ENCODE assay signal across 2 cellular contexts in the genomic region with DNA sequence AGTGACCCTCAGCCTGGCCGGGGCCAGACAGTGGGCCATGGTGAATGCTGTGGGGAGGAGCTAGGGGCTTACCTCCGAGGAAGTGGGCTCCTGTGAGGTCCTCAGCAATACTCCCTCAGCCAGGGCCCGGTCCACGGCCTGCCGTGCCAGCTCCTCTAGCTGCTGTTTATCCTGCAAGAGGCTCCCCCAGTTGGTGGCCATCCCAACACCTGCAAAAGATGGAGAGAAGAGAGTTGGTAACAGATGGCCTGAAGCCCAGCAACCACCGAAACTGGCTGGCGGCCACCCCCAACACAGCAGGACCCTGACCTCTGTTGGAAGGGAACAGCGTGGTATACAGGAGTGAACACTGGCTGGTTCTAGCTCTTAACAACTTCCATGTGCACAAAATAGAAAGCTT.
TF ChIP-seq lines count a peak whose summit lies in the region.

No MANE protein-coding gene starts in this region.

TF ChIP-seq in GM12878, 131 proteins besides CTCF, POLR2A, EP300 and RAD21:
- no peak for TF ChIP-seq SREBF1 (IDR thresholded peaks at IDR 0.05; ENCODE audit: low read length)
- no peak for TF ChIP-seq DPF2 (IDR thresholded peaks at IDR 0.05)
- TF ChIP-seq JUNB (IDR thresholded peaks at IDR 0.05), result no peak
- no peak for TF ChIP-seq HDAC2 (IDR thresholded peaks at IDR 0.05)
- no peak for TF ChIP-seq TCF3 (IDR thresholded peaks at IDR 0.05; ENCODE audit: borderline replicate concordance, insufficient read depth, low read depth, low read length)
- TF ChIP-seq NR2F1 (conservative IDR thresholded peaks at IDR 0.05), result no peak
- TF ChIP-seq TCF7 (IDR thresholded peaks at IDR 0.05; ENCODE audit: borderline replicate concordance), result no peak
- no peak for TF ChIP-seq SIN3A (IDR thresholded peaks at IDR 0.05; ENCODE audit: low read depth, low read length)
- TF ChIP-seq IKZF2 (IDR thresholded peaks at IDR 0.05), result no peak
- no peak for TF ChIP-seq KLF5 (IDR thresholded peaks at IDR 0.05; ENCODE audit: partially characterized antibody)
- TF ChIP-seq MEF2B (IDR thresholded peaks at IDR 0.05; ENCODE audit: partially characterized antibody, poor library complexity, severe bottlenecking), result no peak
- no peak for TF ChIP-seq POU2F2 (IDR thresholded peaks at IDR 0.05; ENCODE audit: borderline replicate concordance, low read depth, low read length)
- no peak for TF ChIP-seq CBFB (IDR thresholded peaks at IDR 0.05; ENCODE audit: low read depth)

TF ChIP-seq in liver, 16 proteins besides CTCF, POLR2A, EP300 and RAD21:
- TF ChIP-seq FOXA1 (IDR thresholded peaks at IDR 0.05) (no peak), SP1 (IDR thresholded peaks at IDR 0.05) (peak; percentile 27), HNF4G (IDR thresholded peaks at IDR 0.05) (no peak), TAF1 (conservative IDR thresholded peaks at IDR 0.05) (no peak), HNF4A (conservative IDR thresholded peaks at IDR 0.05) (peak; percentile 14 to 24), RXRA (IDR thresholded peaks at IDR 0.05) (no peak)
